ENCODE assay signal across 8 cellular contexts in the genomic region with DNA sequence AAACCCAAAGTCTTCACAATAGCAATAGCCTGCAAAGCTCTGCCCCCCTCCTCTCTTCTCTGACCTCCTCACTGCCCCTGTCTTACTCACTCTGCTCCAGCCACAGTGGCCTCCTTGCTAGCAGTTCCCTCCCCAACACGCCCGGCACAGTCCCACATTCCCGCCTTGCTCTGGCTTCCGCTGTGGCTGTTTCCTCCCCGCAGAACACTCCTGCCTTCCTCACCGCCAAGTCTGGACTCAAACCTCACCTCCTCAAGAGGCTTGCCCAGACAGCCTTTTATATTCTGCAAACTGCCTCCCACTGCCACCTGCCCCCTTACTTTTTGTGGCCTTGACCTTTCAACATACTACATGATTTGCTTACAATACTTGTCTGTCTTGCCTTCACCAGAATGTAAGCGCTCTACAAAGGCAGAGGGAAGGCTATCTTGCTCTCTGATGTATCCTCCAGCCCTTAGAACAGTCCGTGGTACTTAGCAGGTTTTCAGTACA. TPM values are rescaled to one million over a fixed set of nuclear protein-coding genes. Genes with fewer than 3 reads are reported as not detected.
DNase-seq lines count a peak whose midpoint lies in the region; ATAC-seq and TF ChIP-seq lines count a peak whose summit lies in the region.

No MANE protein-coding gene starts in this region.

- H3K18ac ChIP-seq in mesendoderm (ENCODE audit: low read length): no peak overlapping the region

- no peaks in the 10 kb centered on the region for H3K9me3 ChIP-seq in duodenal mucosa (ENCODE audit: control insufficient read depth in 1 of 2, low read length in 2 of 2)

- H3K4me3 ChIP-seq in duodenal mucosa (ENCODE audit: low read depth in 1 of 2, low read length in 2 of 2) (peak overlapping the region; percentile 96 to 98), mesendoderm (ENCODE audit: low read length) (peak overlapping the region; percentile 47)

- H2AK5ac ChIP-seq in mesendoderm (ENCODE audit: low read length): no peak overlapping the region

- peak overlapping the region; percentile 81 for H3K4me2 ChIP-seq in mesendoderm (ENCODE audit: low read length)

- no peak overlapping the region for H2BK15ac ChIP-seq in mesendoderm (replicated peaks; ENCODE audit: low read depth)

- POLR2A ChIA-PET in RWPE1 (lab: Yijun Ruan, JAX; ENCODE audit: low non-redundant PET): no interaction called here

- H3K36me3 ChIP-seq in duodenal mucosa (ENCODE audit: control insufficient read depth in 1 of 2, insufficient read depth in 2 of 2, low read length in 2 of 2) (peaks cover 0 to 18% of the 10 kb centered on the region in 2 donors), mesendoderm (ENCODE audit: control insufficient read depth, insufficient read depth, low read length) (peaks cover 2% of the 10 kb centered on the region)

- ATAC-seq in GM18498 (IDR thresholded peaks at IDR 0.05; ENCODE audit: unreplicated experiment): no peak

- DNase-seq in EH (ENCODE audit: low read depth) (peak; percentile 63), HFFc6 (peak; percentile 31), RWPE1 (ENCODE audit: low spot score) (no peak), mesendoderm (peak; percentile 67), ureter (ENCODE audit: low spot score) (peak; percentile 67), DMS153 (lab: John Stamatoyannopoulos, UW) (no peak)

- peak overlapping the region; percentile 91 for H3K4me3 Mint-ChIP-seq in HFFc6

- peak overlapping the region; percentile 90 for H3K56ac ChIP-seq in mesendoderm (ENCODE audit: low read length)

- H3K79me2 ChIP-seq in mesendoderm (ENCODE audit: control insufficient read depth, insufficient read depth, low read length): no peaks in the 10 kb centered on the region

- no CpG with 5 or more reads among the region's 8 CpGs for whole genome bisulfite sequencing in mesendoderm (ENCODE audit: extremely low coverage, insufficient coverage, low lambda C conversion rate)

- H3K36me3 Mint-ChIP-seq in HFFc6 (ENCODE audit: low read depth): peaks cover 13% of the 10 kb centered on the region; the same call in 1 of the 2 replicates

- H3K27me3 Mint-ChIP-seq in HFFc6 (ENCODE audit: insufficient read depth): peaks cover 2% of the 10 kb centered on the region; the same call in 1 of the 2 replicates

- H3K79me1 ChIP-seq in mesendoderm (ENCODE audit: low read length): no peaks in the 10 kb centered on the region

- H3K27me3 ChIP-seq in duodenal mucosa (ENCODE audit: control insufficient read depth in 1 of 2, insufficient read depth in 2 of 2, low read length in 2 of 2) (no peaks in the 10 kb centered on the region), mesendoderm (ENCODE audit: insufficient read depth, low read length, poor library complexity) (no peaks in the 10 kb centered on the region)

- H3K9me3 Mint-ChIP-seq in HFFc6: no peaks in the 10 kb centered on the region

- H3K4me1 ChIP-seq in duodenal mucosa (ENCODE audit: control insufficient read depth in 1 of 2, insufficient read depth in 2 of 2, low read length in 2 of 2) (peaks cover 37 to 40% of the 10 kb centered on the region in 2 donors), mesendoderm (ENCODE audit: control insufficient read depth, low read depth, low read length) (peaks cover 5% of the 10 kb centered on the region)

- H4K5ac ChIP-seq in mesendoderm (ENCODE audit: low read length): no peak overlapping the region

- H3K27ac Mint-ChIP-seq in HFFc6: peak overlapping the region; percentile 69

- no peak overlapping the region for H3K23ac ChIP-seq in mesendoderm (ENCODE audit: low read length)

- no peak overlapping the region for H2BK120ac ChIP-seq in mesendoderm (ENCODE audit: low read depth, low read length)

- no peak overlapping the region for H4K8ac ChIP-seq in mesendoderm (ENCODE audit: low read depth, low read length)

- H3K4ac ChIP-seq in mesendoderm (ENCODE audit: low read depth, low read length): no peak overlapping the region

- H3K27ac ChIP-seq in RWPE1: peak overlapping the region; percentile 71
- H3K27ac ChIP-seq in duodenal mucosa (ENCODE audit: low read depth, low read length): no peak overlapping the region
- H3K27ac ChIP-seq in mesendoderm (ENCODE audit: low read depth, low read length): no peak overlapping the region

- TF ChIP-seq CTCF in HFFc6 (IDR thresholded peaks at IDR 0.05): peak; percentile 40; the same call in 1 of the 2 replicates
- TF ChIP-seq CTCF in RWPE1 (conservative IDR thresholded peaks at IDR 0.05; ENCODE audit: low read depth): no peak

- no peak overlapping the region for H2BK5ac ChIP-seq in mesendoderm (ENCODE audit: low read length)

- H3K9ac ChIP-seq in duodenal mucosa (ENCODE audit: low read depth in 1 of 2, low read length in 2 of 2) (peak overlapping the region; percentile 91 to 96), mesendoderm (ENCODE audit: low read length) (peak overlapping the region; percentile 75)

- CTCF ChIA-PET in RWPE1 (lab: Yijun Ruan, JAX): interaction anchor here (0.6 to 1.5 kb wide), 4 partner anchors 12 to 118 kb away, joined by 3 to 5 read pairs (median 4); no protein-coding TSS in a partner anchor

- peaks cover 36% of the 10 kb centered on the region for H3K4me1 Mint-ChIP-seq in HFFc6 (ENCODE audit: low read depth)

RNA-seq across cellular contexts. Expression of a gene that starts 0.4 kb away (rescaled TPM):
- 10 to 100 TPM; 32.3 to 43.0 (median 35.4) TPM for total RNA-seq in HFFc6 (2021; fragmentation: NEBNext Ultra II Directional; extraction: Animal tissue kit (Norgen Biotek cat#: 25700))
- polyA plus RNA-seq in mesendoderm (2013, experiment 1 of 2): 21.1 TPM
- polyA plus RNA-seq in mesendoderm (2013, experiment 2 of 2): 20.1 TPM
- total RNA-seq in ureter: 50.8 TPM

RNA-seq across cellular contexts. Expression of a gene that starts 16.3 kb away (rescaled TPM):
- total RNA-seq in HFFc6 (2021; fragmentation: NEBNext Ultra II Directional; extraction: Animal tissue kit (Norgen Biotek cat#: 25700)): 10 to 100 TPM; 70.1 to 86.1 (median 75.9) TPM
- 36.0 TPM for polyA plus RNA-seq in mesendoderm (2013, experiment 1 of 2)
- polyA plus RNA-seq in mesendoderm (2013, experiment 2 of 2): 32.5 TPM
- total RNA-seq in ureter: 96.3 TPM

RNA-seq across cellular contexts. Expression of a gene that starts 17.2 kb away (rescaled TPM):
- 10 to 100 TPM; 40.6 to 61.4 (median 51.8) TPM for total RNA-seq in HFFc6 (2021; fragmentation: NEBNext Ultra II Directional; extraction: Animal tissue kit (Norgen Biotek cat#: 25700))
- 24.2 TPM for polyA plus RNA-seq in mesendoderm (2013, experiment 1 of 2)
- polyA plus RNA-seq in mesendoderm (2013, experiment 2 of 2): 24.6 TPM
- total RNA-seq in ureter: 171 TPM

RNA-seq across cellular contexts. Expression of a gene that starts 46.5 kb away (rescaled TPM):
- 10 to 100 TPM; 12.5 to 18.9 (median 16.1) TPM for total RNA-seq in HFFc6 (2021; fragmentation: NEBNext Ultra II Directional; extraction: Animal tissue kit (Norgen Biotek cat#: 25700))
- polyA plus RNA-seq in mesendoderm (2013, experiment 1 of 2): 13.7 TPM
- 13.9 TPM for polyA plus RNA-seq in mesendoderm (2013, experiment 2 of 2)
- 54.8 TPM for total RNA-seq in ureter

RNA-seq across cellular contexts. Expression of a gene that starts 48.4 kb away (rescaled TPM):
- 100 to 1,000 TPM; 181 to 189 (median 186) TPM for total RNA-seq in HFFc6 (2021; fragmentation: NEBNext Ultra II Directional; extraction: Animal tissue kit (Norgen Biotek cat#: 25700))
- polyA plus RNA-seq in mesendoderm (2013, experiment 1 of 2): 353 TPM
- 361 TPM for polyA plus RNA-seq in mesendoderm (2013, experiment 2 of 2)
- 172 TPM for total RNA-seq in ureter

Comparison
In these comparisons a context has a peak if more than half of its experiments do, and no peak if none do; other contexts are left out.
1. DNase-seq: peak in EH (single experiment), HFFc6 (single experiment), mesendoderm (single experiment) and ureter (single experiment); none in RWPE1 (single experiment) and DMS153 (single experiment).